Comparison of ENCODE assay signal across 1 cellular context in the genomic region with DNA sequence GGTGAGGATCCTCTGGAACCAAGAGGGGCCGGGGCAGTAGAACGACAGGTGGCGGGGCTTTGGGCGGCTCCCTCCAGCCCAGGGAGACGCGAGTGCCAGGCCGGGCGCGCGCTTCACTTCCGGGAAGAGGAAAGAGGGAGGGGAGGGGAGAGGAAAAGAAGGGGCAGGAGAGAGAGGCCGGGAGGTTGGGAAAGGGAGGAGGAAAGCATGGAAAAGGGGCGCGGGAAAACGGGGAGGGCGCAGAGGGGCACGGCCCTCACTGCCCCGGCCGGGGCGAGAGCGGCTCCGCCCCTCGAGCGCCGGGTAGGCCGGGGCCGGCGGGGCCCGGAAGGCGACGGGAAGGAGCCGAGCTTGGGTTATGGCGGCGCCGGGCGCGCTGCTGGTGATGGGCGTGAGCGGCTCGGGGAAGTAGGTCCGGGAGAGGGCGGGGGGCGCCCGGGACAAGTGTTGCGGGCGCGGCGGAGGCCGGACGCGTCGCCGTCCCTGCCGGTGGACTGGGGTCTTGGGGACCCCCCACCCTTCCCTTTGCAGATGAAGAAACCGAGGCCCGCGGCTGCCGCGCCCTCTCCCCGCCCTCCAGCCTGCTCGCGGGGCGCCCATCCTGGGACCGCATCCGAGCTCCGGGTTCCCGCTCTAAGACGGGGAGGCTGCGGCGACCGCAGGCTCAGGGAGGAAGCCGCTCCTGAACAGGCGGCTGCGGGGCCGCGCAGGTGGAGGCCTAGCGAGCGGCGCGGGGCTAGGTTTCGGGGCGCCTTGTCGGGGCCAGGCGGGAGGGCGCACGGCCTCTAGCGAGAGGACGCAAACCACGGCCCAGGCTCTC.
TF ChIP-seq lines count a peak whose summit lies in the region.

A gene (plus strand): TSS at position 330 of the 820 bp plus-strand sequence. CDS start 29 bp downstream, at position 359.

TF ChIP-seq in HepG2, 621 proteins besides CTCF, POLR2A, EP300 and RAD21 (continued from another document and continues in another):
- TF ChIP-seq, protein P1, sequence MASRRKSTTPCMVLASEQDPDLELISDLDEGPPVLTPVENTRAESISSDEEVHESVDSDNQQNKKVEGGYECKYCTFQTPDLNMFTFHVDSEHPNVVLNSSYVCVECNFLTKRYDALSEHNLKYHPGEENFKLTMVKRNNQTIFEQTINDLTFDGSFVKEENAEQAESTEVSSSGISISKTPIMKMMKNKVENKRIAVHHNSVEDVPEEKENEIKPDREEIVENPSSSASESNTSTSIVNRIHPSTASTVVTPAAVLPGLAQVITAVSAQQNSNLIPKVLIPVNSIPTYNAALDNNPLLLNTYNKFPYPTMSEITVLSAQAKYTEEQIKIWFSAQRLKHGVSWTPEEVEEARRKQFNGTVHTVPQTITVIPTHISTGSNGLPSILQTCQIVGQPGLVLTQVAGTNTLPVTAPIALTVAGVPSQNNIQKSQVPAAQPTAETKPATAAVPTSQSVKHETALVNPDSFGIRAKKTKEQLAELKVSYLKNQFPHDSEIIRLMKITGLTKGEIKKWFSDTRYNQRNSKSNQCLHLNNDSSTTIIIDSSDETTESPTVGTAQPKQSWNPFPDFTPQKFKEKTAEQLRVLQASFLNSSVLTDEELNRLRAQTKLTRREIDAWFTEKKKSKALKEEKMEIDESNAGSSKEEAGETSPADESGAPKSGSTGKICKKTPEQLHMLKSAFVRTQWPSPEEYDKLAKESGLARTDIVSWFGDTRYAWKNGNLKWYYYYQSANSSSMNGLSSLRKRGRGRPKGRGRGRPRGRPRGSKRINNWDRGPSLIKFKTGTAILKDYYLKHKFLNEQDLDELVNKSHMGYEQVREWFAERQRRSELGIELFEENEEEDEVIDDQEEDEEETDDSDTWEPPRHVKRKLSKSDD (CRISPR knock-in tag; IDR thresholded peaks at IDR 0.05; ENCODE audit: low read depth): no peak
- TF ChIP-seq, protein P2, sequence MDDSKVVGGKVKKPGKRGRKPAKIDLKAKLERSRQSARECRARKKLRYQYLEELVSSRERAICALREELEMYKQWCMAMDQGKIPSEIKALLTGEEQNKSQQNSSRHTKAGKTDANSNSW (CRISPR knock-in tag; IDR thresholded peaks at IDR 0.05; ENCODE audit: borderline replicate concordance): no peak
- TF ChIP-seq ZNF841 (CRISPR knock-in tag; IDR thresholded peaks at IDR 0.05; ENCODE audit: borderline replicate concordance): no peak
- TF ChIP-seq MTF2 (CRISPR knock-in tag; IDR thresholded peaks at IDR 0.05; ENCODE audit: borderline replicate concordance): no peak
- no peak for TF ChIP-seq NR2F6 (IDR thresholded peaks at IDR 0.05)
- no peak for TF ChIP-seq NR2F6 (CRISPR knock-in tag; IDR thresholded peaks at IDR 0.05)
- TF ChIP-seq, protein P3, sequence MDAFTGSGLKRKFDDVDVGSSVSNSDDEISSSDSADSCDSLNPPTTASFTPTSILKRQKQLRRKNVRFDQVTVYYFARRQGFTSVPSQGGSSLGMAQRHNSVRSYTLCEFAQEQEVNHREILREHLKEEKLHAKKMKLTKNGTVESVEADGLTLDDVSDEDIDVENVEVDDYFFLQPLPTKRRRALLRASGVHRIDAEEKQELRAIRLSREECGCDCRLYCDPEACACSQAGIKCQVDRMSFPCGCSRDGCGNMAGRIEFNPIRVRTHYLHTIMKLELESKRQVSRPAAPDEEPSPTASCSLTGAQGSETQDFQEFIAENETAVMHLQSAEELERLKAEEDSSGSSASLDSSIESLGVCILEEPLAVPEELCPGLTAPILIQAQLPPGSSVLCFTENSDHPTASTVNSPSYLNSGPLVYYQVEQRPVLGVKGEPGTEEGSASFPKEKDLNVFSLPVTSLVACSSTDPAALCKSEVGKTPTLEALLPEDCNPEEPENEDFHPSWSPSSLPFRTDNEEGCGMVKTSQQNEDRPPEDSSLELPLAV (CRISPR knock-in tag; conservative IDR thresholded peaks at IDR 0.05; ENCODE audit: low read depth): no peak; the same call in 1 of the 2 replicates
- TF ChIP-seq, protein P4, sequence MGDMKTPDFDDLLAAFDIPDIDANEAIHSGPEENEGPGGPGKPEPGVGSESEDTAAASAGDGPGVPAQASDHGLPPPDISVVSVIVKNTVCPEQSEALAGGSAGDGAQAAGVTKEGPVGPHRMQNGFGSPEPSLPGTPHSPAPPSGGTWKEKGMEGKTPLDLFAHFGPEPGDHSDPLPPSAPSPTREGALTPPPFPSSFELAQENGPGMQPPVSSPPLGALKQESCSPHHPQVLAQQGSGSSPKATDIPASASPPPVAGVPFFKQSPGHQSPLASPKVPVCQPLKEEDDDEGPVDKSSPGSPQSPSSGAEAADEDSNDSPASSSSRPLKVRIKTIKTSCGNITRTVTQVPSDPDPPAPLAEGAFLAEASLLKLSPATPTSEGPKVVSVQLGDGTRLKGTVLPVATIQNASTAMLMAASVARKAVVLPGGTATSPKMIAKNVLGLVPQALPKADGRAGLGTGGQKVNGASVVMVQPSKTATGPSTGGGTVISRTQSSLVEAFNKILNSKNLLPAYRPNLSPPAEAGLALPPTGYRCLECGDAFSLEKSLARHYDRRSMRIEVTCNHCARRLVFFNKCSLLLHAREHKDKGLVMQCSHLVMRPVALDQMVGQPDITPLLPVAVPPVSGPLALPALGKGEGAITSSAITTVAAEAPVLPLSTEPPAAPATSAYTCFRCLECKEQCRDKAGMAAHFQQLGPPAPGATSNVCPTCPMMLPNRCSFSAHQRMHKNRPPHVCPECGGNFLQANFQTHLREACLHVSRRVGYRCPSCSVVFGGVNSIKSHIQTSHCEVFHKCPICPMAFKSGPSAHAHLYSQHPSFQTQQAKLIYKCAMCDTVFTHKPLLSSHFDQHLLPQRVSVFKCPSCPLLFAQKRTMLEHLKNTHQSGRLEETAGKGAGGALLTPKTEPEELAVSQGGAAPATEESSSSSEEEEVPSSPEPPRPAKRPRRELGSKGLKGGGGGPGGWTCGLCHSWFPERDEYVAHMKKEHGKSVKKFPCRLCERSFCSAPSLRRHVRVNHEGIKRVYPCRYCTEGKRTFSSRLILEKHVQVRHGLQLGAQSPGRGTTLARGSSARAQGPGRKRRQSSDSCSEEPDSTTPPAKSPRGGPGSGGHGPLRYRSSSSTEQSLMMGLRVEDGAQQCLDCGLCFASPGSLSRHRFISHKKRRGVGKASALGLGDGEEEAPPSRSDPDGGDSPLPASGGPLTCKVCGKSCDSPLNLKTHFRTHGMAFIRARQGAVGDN (CRISPR knock-in tag; IDR thresholded peaks at IDR 0.05): peak; percentile 89
- peak; percentile 68 for TF ChIP-seq ELF3 (CRISPR knock-in tag; IDR thresholded peaks at IDR 0.05)
- TF ChIP-seq ZNF773 (CRISPR knock-in tag; IDR thresholded peaks at IDR 0.05; ENCODE audit: borderline replicate concordance): no peak
- peak; percentile 78 for TF ChIP-seq ZNF234 (CRISPR knock-in tag; conservative IDR thresholded peaks at IDR 0.05)
- TF ChIP-seq, protein P5, sequence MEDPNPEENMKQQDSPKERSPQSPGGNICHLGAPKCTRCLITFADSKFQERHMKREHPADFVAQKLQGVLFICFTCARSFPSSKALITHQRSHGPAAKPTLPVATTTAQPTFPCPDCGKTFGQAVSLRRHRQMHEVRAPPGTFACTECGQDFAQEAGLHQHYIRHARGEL (CRISPR knock-in tag; IDR thresholded peaks at IDR 0.05): no peak
- TF ChIP-seq ZNF891 (CRISPR knock-in tag; IDR thresholded peaks at IDR 0.05): no peak
- TF ChIP-seq, protein P6, sequence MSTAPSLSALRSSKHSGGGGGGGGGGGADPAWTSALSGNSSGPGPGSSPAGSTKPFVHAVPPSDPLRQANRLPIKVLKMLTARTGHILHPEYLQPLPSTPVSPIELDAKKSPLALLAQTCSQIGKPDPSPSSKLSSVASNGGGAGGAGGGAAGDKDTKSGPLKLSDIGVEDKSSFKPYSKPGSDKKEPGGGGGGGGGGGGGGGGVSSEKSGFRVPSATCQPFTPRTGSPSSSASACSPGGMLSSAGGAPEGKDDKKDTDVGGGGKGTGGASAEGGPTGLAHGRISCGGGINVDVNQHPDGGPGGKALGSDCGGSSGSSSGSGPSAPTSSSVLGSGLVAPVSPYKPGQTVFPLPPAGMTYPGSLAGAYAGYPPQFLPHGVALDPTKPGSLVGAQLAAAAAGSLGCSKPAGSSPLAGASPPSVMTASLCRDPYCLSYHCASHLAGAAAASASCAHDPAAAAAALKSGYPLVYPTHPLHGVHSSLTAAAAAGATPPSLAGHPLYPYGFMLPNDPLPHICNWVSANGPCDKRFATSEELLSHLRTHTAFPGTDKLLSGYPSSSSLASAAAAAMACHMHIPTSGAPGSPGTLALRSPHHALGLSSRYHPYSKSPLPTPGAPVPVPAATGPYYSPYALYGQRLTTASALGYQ (CRISPR knock-in tag; IDR thresholded peaks at IDR 0.05): no peak
- TF ChIP-seq ZNF225 (CRISPR knock-in tag; IDR thresholded peaks at IDR 0.05): no peak; the same call in 1 of the 2 replicates
- TF ChIP-seq MAFK (conservative IDR thresholded peaks at IDR 0.05 in 1 of 2, IDR thresholded peaks at IDR 0.05 in 1 of 2; ENCODE audit: low read length in 2 of 2): no peak
- TF ChIP-seq SKI (IDR thresholded peaks at IDR 0.05; ENCODE audit: partially characterized antibody): no peak
- TF ChIP-seq, protein P7, sequence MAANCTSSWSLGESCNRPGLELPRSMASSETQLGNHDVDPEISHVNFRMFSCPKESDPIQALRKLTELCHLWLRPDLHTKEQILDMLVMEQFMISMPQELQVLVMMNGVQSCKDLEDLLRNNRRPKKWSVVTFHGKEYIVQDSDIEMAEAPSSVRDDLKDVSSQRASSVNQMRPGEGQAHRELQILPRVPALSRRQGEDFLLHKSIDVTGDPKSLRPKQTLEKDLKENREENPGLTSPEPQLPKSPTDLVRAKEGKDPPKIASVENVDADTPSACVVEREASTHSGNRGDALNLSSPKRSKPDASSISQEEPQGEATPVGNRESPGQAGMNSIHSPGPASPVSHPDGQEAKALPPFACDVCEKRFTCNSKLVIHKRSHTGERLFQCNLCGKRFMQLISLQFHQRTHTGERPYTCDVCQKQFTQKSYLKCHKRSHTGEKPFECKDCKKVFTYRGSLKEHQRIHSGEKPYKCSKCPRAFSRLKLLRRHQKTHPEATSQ (CRISPR knock-in tag; IDR thresholded peaks at IDR 0.05; ENCODE audit: borderline replicate concordance): peak; percentile 43; the same call in 1 of the 2 replicates
- TF ChIP-seq, protein P8, sequence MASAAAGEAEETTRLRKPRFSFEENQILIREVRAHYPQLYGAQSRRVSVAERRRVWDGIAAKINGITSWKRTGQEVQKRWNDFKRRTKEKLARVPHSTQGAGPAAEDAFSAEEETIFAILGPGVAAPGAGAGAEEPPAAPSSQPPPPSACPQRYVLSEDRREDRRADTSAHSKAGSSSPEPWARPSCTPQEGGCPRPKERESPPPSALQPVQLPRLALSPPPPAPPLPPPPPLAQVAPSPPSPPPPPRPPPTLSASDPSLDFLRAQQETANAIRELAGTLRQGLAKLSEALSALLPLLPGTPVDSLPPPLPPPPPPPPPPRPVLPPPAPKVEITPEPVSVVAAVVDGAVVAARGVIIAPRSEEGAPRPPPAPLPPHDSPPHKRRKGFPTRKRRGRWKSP (CRISPR knock-in tag; IDR thresholded peaks at IDR 0.05): peak; percentile 57; the same call in 1 of the 2 replicates
- TF ChIP-seq TCF12 (IDR thresholded peaks at IDR 0.05): no peak
- TF ChIP-seq TCF12 (CRISPR knock-in tag; IDR thresholded peaks at IDR 0.05): no peak
- TF ChIP-seq FOSL2 (CRISPR knock-in tag; IDR thresholded peaks at IDR 0.05): no peak
- no peak for TF ChIP-seq REXO4 (CRISPR knock-in tag; IDR thresholded peaks at IDR 0.05; ENCODE audit: borderline replicate concordance)
- TF ChIP-seq YEATS4 (CRISPR knock-in tag; IDR thresholded peaks at IDR 0.05; ENCODE audit: borderline replicate concordance): peak; percentile 79
- TF ChIP-seq BHLHE40 (IDR thresholded peaks at IDR 0.05; ENCODE audit: low read length): no peak
- TF ChIP-seq RNF2 (conservative IDR thresholded peaks at IDR 0.05; ENCODE audit: low read depth): no peak
- TF ChIP-seq, protein P9, sequence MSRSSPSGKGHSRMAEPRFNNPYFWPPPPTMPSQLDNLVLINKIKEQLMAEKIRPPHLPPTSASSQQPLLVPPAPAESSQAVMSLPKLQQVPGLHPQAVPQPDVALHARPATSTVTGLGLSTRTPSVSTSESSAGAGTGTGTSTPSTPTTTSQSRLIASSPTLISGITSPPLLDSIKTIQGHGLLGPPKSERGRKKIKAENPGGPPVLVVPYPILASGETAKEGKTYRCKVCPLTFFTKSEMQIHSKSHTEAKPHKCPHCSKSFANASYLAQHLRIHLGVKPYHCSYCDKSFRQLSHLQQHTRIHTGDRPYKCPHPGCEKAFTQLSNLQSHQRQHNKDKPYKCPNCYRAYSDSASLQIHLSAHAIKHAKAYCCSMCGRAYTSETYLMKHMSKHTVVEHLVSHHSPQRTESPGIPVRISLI (CRISPR knock-in tag; IDR thresholded peaks at IDR 0.05; ENCODE audit: borderline replicate concordance): no peak
- TF ChIP-seq, protein P10, sequence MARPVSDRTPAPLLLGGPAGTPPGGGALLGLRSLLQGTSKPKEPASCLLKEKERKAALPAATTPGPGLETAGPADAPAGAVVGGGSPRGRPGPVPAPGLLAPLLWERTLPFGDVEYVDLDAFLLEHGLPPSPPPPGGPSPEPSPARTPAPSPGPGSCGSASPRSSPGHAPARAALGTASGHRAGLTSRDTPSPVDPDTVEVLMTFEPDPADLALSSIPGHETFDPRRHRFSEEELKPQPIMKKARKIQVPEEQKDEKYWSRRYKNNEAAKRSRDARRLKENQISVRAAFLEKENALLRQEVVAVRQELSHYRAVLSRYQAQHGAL (CRISPR knock-in tag; IDR thresholded peaks at IDR 0.05; ENCODE audit: not compliant biosample characterization): no peak
- TF ChIP-seq, protein P11, sequence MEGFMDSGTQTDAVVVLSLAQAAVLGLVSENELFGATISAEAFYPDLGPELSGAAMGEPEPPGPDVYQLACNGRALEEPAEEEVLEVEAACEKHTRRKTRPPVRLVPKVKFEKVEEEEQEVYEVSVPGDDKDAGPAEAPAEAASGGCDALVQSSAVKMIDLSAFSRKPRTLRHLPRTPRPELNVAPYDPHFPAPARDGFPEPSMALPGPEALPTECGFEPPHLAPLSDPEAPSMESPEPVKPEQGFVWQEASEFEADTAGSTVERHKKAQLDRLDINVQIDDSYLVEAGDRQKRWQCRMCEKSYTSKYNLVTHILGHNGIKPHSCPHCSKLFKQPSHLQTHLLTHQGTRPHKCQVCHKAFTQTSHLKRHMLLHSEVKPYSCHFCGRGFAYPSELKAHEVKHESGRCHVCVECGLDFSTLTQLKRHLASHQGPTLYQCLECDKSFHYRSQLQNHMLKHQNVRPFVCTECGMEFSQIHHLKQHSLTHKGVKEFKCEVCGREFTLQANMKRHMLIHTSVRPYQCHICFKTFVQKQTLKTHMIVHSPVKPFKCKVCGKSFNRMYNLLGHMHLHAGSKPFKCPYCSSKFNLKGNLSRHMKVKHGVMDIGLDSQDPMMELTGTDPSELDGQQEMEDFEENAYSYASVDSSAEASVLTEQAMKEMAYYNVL (CRISPR knock-in tag; IDR thresholded peaks at IDR 0.05; ENCODE audit: borderline replicate concordance): no peak
- no peak for TF ChIP-seq CHCHD3 (CRISPR knock-in tag; IDR thresholded peaks at IDR 0.05)
- TF ChIP-seq CREB1 (IDR thresholded peaks at IDR 0.05): no peak
- no peak for TF ChIP-seq CREB1 (CRISPR knock-in tag; IDR thresholded peaks at IDR 0.05)
- peak; percentile 60 for TF ChIP-seq GLI4 (CRISPR knock-in tag; IDR thresholded peaks at IDR 0.05; ENCODE audit: borderline replicate concordance)
- TF ChIP-seq KDM1A (CRISPR knock-in tag; IDR thresholded peaks at IDR 0.05): no peak
- peak; percentile 51; the same call in 1 of the 2 replicates for TF ChIP-seq POLR2AphosphoS5 (IDR thresholded peaks at IDR 0.05; ENCODE audit: low read depth, low read length)
- no peak for TF ChIP-seq SMAD3 (CRISPR knock-in tag; IDR thresholded peaks at IDR 0.05)
